Comparison of ENCODE assay signal across 1 cellular context in genomic region chr14:35826218-35826951, GRCh38.
TF ChIP-seq lines count a peak whose summit lies in the region.

TSS of gene BRMS1L (plus strand) at chr14:35826338. CDS start at chr14:35826517, 179 bp downstream.

TF ChIP-seq in K562, 482 proteins besides CTCF, POLR2A, EP300 and RAD21 (continued from another document and continues in another):
- no peak for TF ChIP-seq REST (CRISPR knock-in tag; IDR thresholded peaks at IDR 0.05; ENCODE audit: low read depth)
- TF ChIP-seq STAT6 (CRISPR knock-in tag; IDR thresholded peaks at IDR 0.05), result no peak
- no peak for TF ChIP-seq ELK3 (CRISPR knock-in tag; IDR thresholded peaks at IDR 0.05)
- no peak for TF ChIP-seq PATZ1 (CRISPR knock-in tag; IDR thresholded peaks at IDR 0.05; ENCODE audit: borderline replicate concordance)
- TF ChIP-seq MECOM (CRISPR knock-in tag; IDR thresholded peaks at IDR 0.05), result no peak
- no peak for TF ChIP-seq NR3C1 (CRISPR knock-in tag; IDR thresholded peaks at IDR 0.05)
- 0 out of 2 replicates have a peak, but pooled peaks have one; percentile 23 for TF ChIP-seq TCF3 (CRISPR knock-in tag; IDR thresholded peaks at IDR 0.05)
- no peak for TF ChIP-seq CBX2 (IDR thresholded peaks at IDR 0.05; ENCODE audit: insufficient read depth, low read length, poor library complexity, severe bottlenecking)
- no peak for TF ChIP-seq CHD2 (IDR thresholded peaks at IDR 0.05; ENCODE audit: low read depth, low read length)
- TF ChIP-seq FOXK2 (conservative IDR thresholded peaks at IDR 0.05 in 1 of 2, IDR thresholded peaks at IDR 0.05 in 1 of 2; ENCODE audit: low read depth in 2 of 2), result no peak
- TF ChIP-seq C11orf30 (IDR thresholded peaks at IDR 0.05; ENCODE audit: low read depth), result no peak
- no peak for TF ChIP-seq DNMT1 (IDR thresholded peaks at IDR 0.05)
- TF ChIP-seq WHSC1 (IDR thresholded peaks at IDR 0.05; ENCODE audit: low read length), result no peak
- no peak for TF ChIP-seq ZNF57 (CRISPR knock-in tag; IDR thresholded peaks at IDR 0.05)
- peak in 2 of 3 experiments; percentile 19 to 21 for TF ChIP-seq YY1 (IDR thresholded peaks at IDR 0.05; ENCODE audit: borderline replicate concordance in 1 of 3, control insufficient read depth in 1 of 3, extremely low read depth in 1 of 3, insufficient read depth in 3 of 3, insufficient read length in 1 of 3, insufficient replicate concordance in 2 of 3, low read depth in 1 of 3, low read length in 2 of 3)
- TF ChIP-seq XRCC5 (IDR thresholded peaks at IDR 0.05; ENCODE audit: low read depth, low read length), result no peak
- no peak for TF ChIP-seq SREBF1 (IDR thresholded peaks at IDR 0.05; ENCODE audit: borderline replicate concordance, low read depth, low read length)
- TF ChIP-seq KAT2B (IDR thresholded peaks at IDR 0.05; ENCODE audit: low read depth, low read length), result no peak
- TF ChIP-seq MBD1 (CRISPR knock-in tag; IDR thresholded peaks at IDR 0.05), result no peak
- TF ChIP-seq ZNF592 (IDR thresholded peaks at IDR 0.05), result no peak
- TF ChIP-seq MTA2 (IDR thresholded peaks at IDR 0.05; ENCODE audit: low read depth), result no peak
- TF ChIP-seq ETS2 (tag; IDR thresholded peaks at IDR 0.05; ENCODE audit: borderline replicate concordance, poor library complexity, severe bottlenecking), result no peak
- TF ChIP-seq SMARCE1 (IDR thresholded peaks at IDR 0.05), result no peak
- TF ChIP-seq BRF2 (IDR thresholded peaks at IDR 0.05; ENCODE audit: borderline replicate concordance, insufficient read depth, insufficient read length), result no peak
- TF ChIP-seq ZNF444 (CRISPR knock-in tag; IDR thresholded peaks at IDR 0.05), result no peak
- TF ChIP-seq LCOR (CRISPR knock-in tag; IDR thresholded peaks at IDR 0.05), result no peak
- peak; percentile 95 for TF ChIP-seq KDM5B (IDR thresholded peaks at IDR 0.05; ENCODE audit: insufficient replicate concordance, low read depth, low read length)
- TF ChIP-seq FOXA1 (IDR thresholded peaks at IDR 0.05; ENCODE audit: borderline replicate concordance), result no peak
- TF ChIP-seq NFRKB (IDR thresholded peaks at IDR 0.05; ENCODE audit: low read depth), result peak; percentile 61; the same call in 1 of the 2 replicates
- TF ChIP-seq ZNF830 (CRISPR knock-in tag; IDR thresholded peaks at IDR 0.05), result no peak
- TF ChIP-seq TAF1 (IDR thresholded peaks at IDR 0.05; ENCODE audit: control insufficient read depth, extremely low read depth, insufficient read depth, low read length, severe bottlenecking), result peak; percentile 13
- no peak for TF ChIP-seq TCF15 (CRISPR knock-in tag; IDR thresholded peaks at IDR 0.05)
- TF ChIP-seq ZNF224 (CRISPR knock-in tag; IDR thresholded peaks at IDR 0.05), result no peak
- TF ChIP-seq POLR3G (IDR thresholded peaks at IDR 0.05; ENCODE audit: extremely low read depth, insufficient read length, insufficient replicate concordance), result no peak
- no peak for TF ChIP-seq ETV1 (tag; conservative IDR thresholded peaks at IDR 0.05; ENCODE audit: low read depth)
- TF ChIP-seq ZBTB11 (CRISPR knock-in tag; IDR thresholded peaks at IDR 0.05), result no peak
- TF ChIP-seq TEAD1 (CRISPR knock-in tag; IDR thresholded peaks at IDR 0.05), result no peak
- TF ChIP-seq HCFC1 (IDR thresholded peaks at IDR 0.05; ENCODE audit: low read depth, low read length), result peak; percentile 93
- no peak for TF ChIP-seq MEIS2 (IDR thresholded peaks at IDR 0.05; ENCODE audit: partially characterized antibody)
- TF ChIP-seq ESRRA (IDR thresholded peaks at IDR 0.05; ENCODE audit: borderline replicate concordance, low read depth), result 0 out of 2 replicates have a peak, but pooled peaks have one; percentile 10
- TF ChIP-seq ZNF316 (IDR thresholded peaks at IDR 0.05), result no peak
- TF ChIP-seq PCBP2 (IDR thresholded peaks at IDR 0.05; ENCODE audit: low read depth, low read length, poor library complexity, severe bottlenecking), result no peak
- no peak for TF ChIP-seq ZNF354B (CRISPR knock-in tag; IDR thresholded peaks at IDR 0.05)
